In the genomic region with DNA sequence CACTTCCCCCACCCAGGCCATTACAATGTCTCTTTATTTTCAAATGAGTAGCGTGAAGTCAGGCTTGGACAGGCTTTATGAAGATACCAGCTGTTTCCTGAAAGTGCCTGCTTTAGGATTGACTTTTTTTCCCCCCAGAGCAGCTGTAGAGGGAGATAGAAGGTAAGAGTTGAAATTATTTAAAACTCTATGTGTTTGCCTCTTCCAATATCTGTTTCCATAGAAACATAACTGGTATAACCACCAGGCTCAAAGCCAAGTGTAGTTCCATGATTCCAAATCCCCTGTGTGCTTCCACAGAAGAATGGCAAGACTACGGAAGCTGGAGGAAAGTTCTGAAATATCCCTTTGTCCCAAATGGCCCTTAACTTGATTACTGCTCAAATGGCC, we compare ENCODE assay signal across 28 cellular contexts.
"Had no signal": no experiment of that assay in that cellular context is flagged by ENCODE, and none has a peak within 500 bp of the region (broad histone marks: within the 10 kb centered on the region; RNA-seq: fewer than 3 reads in every experiment).

No MANE protein-coding gene starts in this region.

- H3K36me3 ChIP-seq: adrenal gland, esophagus muscularis mucosa, heart right ventricle, left lung, right atrium auricular region, stomach, thyroid gland, upper lobe of right lung had no signal

- DNase-seq: activated CD4-positive, alpha-beta T cell treated with anti-CD3 and anti-CD28 coated beads for 4 hours; activated CD4-positive, alpha-beta T cell treated with anti-CD3 and anti-CD28 coated beads, Interleukin-2, amount 50 U/mL, for 48 hours; activated CD8-positive, alpha-beta memory T cell treated with anti-CD3 and anti-CD28 coated beads for 24 hours; activated effector memory CD4-positive, alpha-beta T cell treated with anti-CD3 and anti-CD28 coated beads, Interleukin-2, amount 50 U/mL, for 16 hours; activated naive CD4-positive, alpha-beta T cell treated with anti-CD3 and anti-CD28 coated beads for 36 hours; activated naive CD8-positive, alpha-beta T cell treated with anti-CD3 and anti-CD28 coated beads for 36 hours; activated T-cell treated with anti-CD3 and anti-CD28 coated beads, Interleukin-2, amount 50 U/mL, for 1 hour; adrenal gland; aorta; body of pancreas; foreskin keratinocyte; heart right ventricle; left lung; mucosa of descending colon; stimulated activated CD4-positive, alpha-beta T cell treated with anti-CD3 and anti-CD28 coated beads, Interleukin-15, amount 100 ng/mL, for 24 hours; stimulated activated CD4-positive, alpha-beta T cell treated with anti-CD3 and anti-CD28 coated beads, Interleukin-2, amount 100 ng/mL, for 24 hours; stimulated activated naive B cell treated with anti-CD40 and anti-IgM and Interleukin-4, amounts not matched to agents 10 μg/mL and 1 μg/mL and 100 μg/mL, for 72 hours; stomach; thyroid gland; upper lobe of right lung had no signal

- H3K9me3 ChIP-seq: adrenal gland, body of pancreas, left lung, mucosa of descending colon, right atrium auricular region, thyroid gland, upper lobe of right lung had no signal

- H3K4me3 Mint-ChIP-seq: activated naive CD4-positive, alpha-beta T cell treated with anti-CD3 and anti-CD28 coated beads for 36 hours; activated naive CD8-positive, alpha-beta T cell treated with anti-CD3 and anti-CD28 coated beads for 36 hours; activated T-helper 1 cell treated with anti-CD3 and anti-CD28 coated beads, Interleukin-12 subunit alpha, Interleukin-12 subunit beta, Interleukin-2, Interleukin-4 antibody, amounts not matched to agents 30 ng/mL and 10 ng/mL and 1 ng/mL, durations not matched to agents 14 hours and 24 hours and 36 hours; natural killer cell treated with Interleukin-12 subunit alpha and Interleukin-12 subunit beta and Interleukin-15 and Interleukin-18, amount 100 ng/mL, for 72 hours; stimulated activated naive B cell treated with anti-CD40 and anti-IgM and Interleukin-4, amounts not matched to agents 10 μg/mL and 1 μg/mL and 100 μg/mL, for 72 hours; T-helper 2 cell treated with Interferon-gamma antibody and Interleukin-4, amounts not matched to agents 5 μg/mL and 100 μg/mL, for 36 hours had no signal

- H3K27me3 ChIP-seq: body of pancreas, esophagus muscularis mucosa, right atrium auricular region, thyroid gland, upper lobe of right lung had no signal

- H3K4me3 ChIP-seq: adrenal gland, body of pancreas, coronary artery, esophagus muscularis mucosa, heart right ventricle, left lung, lung, mucosa of descending colon, right atrium auricular region, smooth muscle cell, stomach, thyroid gland, upper lobe of right lung had no signal

- H3K27ac Mint-ChIP-seq: activated naive CD4-positive, alpha-beta T cell treated with anti-CD3 and anti-CD28 coated beads for 36 hours; activated naive CD8-positive, alpha-beta T cell treated with anti-CD3 and anti-CD28 coated beads for 36 hours; activated T-helper 1 cell treated with anti-CD3 and anti-CD28 coated beads, Interleukin-12 subunit alpha, Interleukin-12 subunit beta, Interleukin-2, Interleukin-4 antibody, amounts not matched to agents 30 ng/mL and 10 ng/mL and 1 ng/mL, durations not matched to agents 14 hours and 24 hours and 36 hours; natural killer cell treated with Interleukin-12 subunit alpha and Interleukin-12 subunit beta and Interleukin-15 and Interleukin-18, amount 100 ng/mL, for 72 hours; stimulated activated naive B cell treated with anti-CD40 and anti-IgM and Interleukin-4, amounts not matched to agents 10 μg/mL and 1 μg/mL and 100 μg/mL, for 72 hours; T-helper 2 cell treated with Interferon-gamma antibody and Interleukin-4, amounts not matched to agents 5 μg/mL and 100 μg/mL, for 36 hours had no signal

- H3K36me3 Mint-ChIP-seq: activated naive CD8-positive, alpha-beta T cell treated with anti-CD3 and anti-CD28 coated beads for 36 hours; natural killer cell treated with Interleukin-12 subunit alpha and Interleukin-12 subunit beta and Interleukin-15 and Interleukin-18, amount 100 ng/mL, for 72 hours; stimulated activated naive B cell treated with anti-CD40 and anti-IgM and Interleukin-4, amounts not matched to agents 10 μg/mL and 1 μg/mL and 100 μg/mL, for 72 hours had no signal

- H3K9me3 Mint-ChIP-seq: natural killer cell treated with Interleukin-12 subunit alpha and Interleukin-12 subunit beta and Interleukin-15 and Interleukin-18, amount 100 ng/mL, for 72 hours; T-helper 2 cell treated with Interferon-gamma antibody and Interleukin-4, amounts not matched to agents 5 μg/mL and 100 μg/mL, for 36 hours had no signal

- H3K27ac ChIP-seq: adrenal gland, body of pancreas, coronary artery, esophagus muscularis mucosa, foreskin keratinocyte, heart right ventricle, left lung, right atrium auricular region, stomach, thyroid gland, upper lobe of right lung had no signal

- H3K4me1 ChIP-seq: adrenal gland, body of pancreas, esophagus muscularis mucosa, foreskin keratinocyte, heart right ventricle, left lung, right atrium auricular region, stomach, thyroid gland, upper lobe of right lung had no signal

- H3K4me1 Mint-ChIP-seq: activated naive CD8-positive, alpha-beta T cell treated with anti-CD3 and anti-CD28 coated beads for 36 hours; stimulated activated naive B cell treated with anti-CD40 and anti-IgM and Interleukin-4, amounts not matched to agents 10 μg/mL and 1 μg/mL and 100 μg/mL, for 72 hours had no signal
